ENCODE assay signal across 21 cellular contexts in genomic region chr20:62200491-62201172, GRCh38. TPM values are rescaled to one million over a fixed set of nuclear protein-coding genes. Genes with fewer than 3 reads are reported as not detected.
"Had no signal": no experiment of that assay in that cellular context is flagged by ENCODE, and none has a peak within 500 bp of the region (broad histone marks: within the 10 kb centered on the region; RNA-seq: fewer than 3 reads in every experiment).

No MANE protein-coding gene starts in this region.

- H3K4me3 ChIP-seq: body of pancreas, esophagus squamous epithelium, lung, pancreas had no signal

- H3K27ac Mint-ChIP-seq: activated CD4-positive, alpha-beta memory T cell treated with anti-CD3 and anti-CD28 coated beads, Interleukin-2, amount 10 ng/mL, durations not matched to agents 7 days and 5 days; activated CD4-positive, alpha-beta T cell treated with anti-CD3 and anti-CD28 coated beads for 36 hours; activated T-cell treated with anti-CD3 and anti-CD28 coated beads, Interleukin-2, amount 50 U/mL, for 24 hours; mesothelial cell of epicardium had no signal

- H3K27me3 ChIP-seq: body of pancreas, esophagus squamous epithelium, pancreas had no signal

- H3K9me3 ChIP-seq: body of pancreas, esophagus squamous epithelium, pancreas had no signal

- ATAC-seq: activated CD4-positive, alpha-beta T cell treated with anti-CD3 and anti-CD28 coated beads for 36 hours; activated naive CD4-positive, alpha-beta T cell treated with anti-CD3 and anti-CD28 coated beads, Interleukin-2, amount 50 U/mL, for 72 hours; body of pancreas; pancreas had no signal

- H3K4me3 Mint-ChIP-seq: activated CD4-positive, alpha-beta memory T cell treated with anti-CD3 and anti-CD28 coated beads, Interleukin-2, amount 10 ng/mL, durations not matched to agents 7 days and 5 days; activated CD4-positive, alpha-beta T cell treated with anti-CD3 and anti-CD28 coated beads for 36 hours; activated T-cell treated with anti-CD3 and anti-CD28 coated beads, Interleukin-2, amount 50 U/mL, for 24 hours; mesothelial cell of epicardium; neural crest cell had no signal

- H3K9me3 Mint-ChIP-seq: activated CD4-positive, alpha-beta memory T cell treated with anti-CD3 and anti-CD28 coated beads, Interleukin-2, amount 10 ng/mL, durations not matched to agents 7 days and 5 days; activated naive CD4-positive, alpha-beta T cell treated with anti-CD3 and anti-CD28 coated beads, Interleukin-2, amount 50 U/mL, for 72 hours; activated T-cell treated with anti-CD3 and anti-CD28 coated beads, Interleukin-2, amount 50 U/mL, for 24 hours; mesothelial cell of epicardium; neural crest cell had no signal

- H3K4me1 Mint-ChIP-seq: activated CD4-positive, alpha-beta memory T cell treated with anti-CD3 and anti-CD28 coated beads, Interleukin-2, amount 10 ng/mL, durations not matched to agents 7 days and 5 days; activated CD4-positive, alpha-beta T cell treated with anti-CD3 and anti-CD28 coated beads for 36 hours; mesothelial cell of epicardium had no signal

- H3K4me1 ChIP-seq: body of pancreas, esophagus squamous epithelium, pancreas had no signal

- H3K27me3 Mint-ChIP-seq: activated CD4-positive, alpha-beta memory T cell treated with anti-CD3 and anti-CD28 coated beads, Interleukin-2, amount 10 ng/mL, durations not matched to agents 7 days and 5 days; activated CD4-positive, alpha-beta T cell treated with anti-CD3 and anti-CD28 coated beads for 36 hours; activated T-cell treated with anti-CD3 and anti-CD28 coated beads, Interleukin-2, amount 50 U/mL, for 24 hours had no signal

- DNase-seq: activated CD4-positive, alpha-beta memory T cell treated with anti-CD3 and anti-CD28 coated beads, Interleukin-2, amount 10 ng/mL, durations not matched to agents 7 days and 5 days; activated CD4-positive, alpha-beta T cell treated with anti-CD3 and anti-CD28 coated beads for 36 hours; activated effector memory CD4-positive, alpha-beta T cell treated with anti-CD3 and anti-CD28 coated beads, Interleukin-2, amount 50 U/mL, for 16 hours; activated T-cell treated with anti-CD3 and anti-CD28 coated beads, Interleukin-2, amount 50 U/mL, for 24 hours; body of pancreas; central memory CD4-positive, alpha-beta T cell; cortex of kidney; effector CD4-positive, alpha-beta T cell; esophagus squamous epithelium; stimulated activated CD4-positive, alpha-beta T cell treated with anti-CD3 and anti-CD28 coated beads, Interleukin-2, amount 100 ng/mL, for 48 hours; stimulated activated naive CD4-positive, alpha-beta T cell; substantia nigra; T-helper 2 cell; trophoblast cell had no signal

- H3K27ac ChIP-seq: body of pancreas, esophagus squamous epithelium, pancreas had no signal

RNA-seq across cellular contexts. Expression of gene HRH3, which starts 19.4 kb away (rescaled TPM):
- total RNA-seq: activated CD4-positive, alpha-beta memory T cell treated with anti-CD3 and anti-CD28 coated beads, Interleukin-2, amount 10 ng/mL, durations not matched to agents 7 days and 5 days; activated CD4-positive, alpha-beta T cell treated with anti-CD3 and anti-CD28 coated beads for 36 hours; activated naive CD4-positive, alpha-beta T cell treated with anti-CD3 and anti-CD28 coated beads, Interleukin-2, amount 50 U/mL, for 72 hours; endothelial cell of umbilical vein; esophagus squamous epithelium; fibroblast of villous mesenchyme; lung; mesothelial cell of epicardium had no signal
- polyA plus RNA-seq: endothelial cell of umbilical vein, lung had no signal
